ENCODE assay signal across 8 cellular contexts in the genomic region with DNA sequence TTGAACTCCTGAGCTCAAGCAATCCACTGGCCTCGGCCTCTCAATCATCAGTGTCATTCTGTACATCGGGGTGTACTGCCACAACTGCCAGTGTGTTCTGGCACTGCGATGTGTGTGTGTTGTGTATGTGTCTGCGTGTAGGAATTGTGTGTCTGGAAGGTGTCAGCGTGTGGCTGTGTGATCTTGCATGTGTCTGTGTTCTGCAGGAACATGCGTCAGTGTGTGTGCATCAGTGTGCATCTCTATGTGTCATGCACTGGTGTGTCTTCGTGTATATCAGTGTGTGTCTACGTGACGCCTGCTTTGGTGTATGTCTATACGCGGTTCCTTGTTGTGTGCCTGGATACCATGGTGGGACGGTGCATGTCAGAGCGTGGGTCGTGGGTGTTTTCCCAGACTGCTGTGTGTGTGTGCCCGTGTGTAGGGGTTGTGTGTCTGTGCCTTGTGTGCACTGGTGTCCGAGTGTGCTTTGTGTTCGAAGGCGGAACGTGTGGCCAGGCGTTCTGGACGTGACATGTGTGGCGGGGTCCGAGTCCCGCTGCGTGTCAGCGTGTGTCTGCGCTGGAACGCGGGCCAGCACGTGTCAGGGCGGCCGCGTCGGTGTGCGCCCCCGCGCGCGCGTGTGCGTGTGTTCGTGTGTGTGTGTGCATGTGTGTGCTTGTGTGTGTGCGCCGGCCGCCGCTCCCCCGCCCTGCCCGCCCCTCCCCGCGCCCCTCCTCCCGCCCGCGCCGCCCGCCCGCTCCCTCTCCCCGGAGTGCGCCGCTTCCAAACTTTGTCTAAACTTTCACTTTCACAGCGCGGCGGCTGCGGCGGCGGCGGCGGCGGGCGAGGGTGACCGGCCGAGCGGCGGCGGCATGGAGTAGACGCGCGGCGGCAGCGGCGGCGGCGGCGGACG. TPM values are rescaled to one million over a fixed set of nuclear protein-coding genes. Genes with fewer than 3 reads are reported as not detected.
DNase-seq lines count a peak whose midpoint lies in the region; ATAC-seq and TF ChIP-seq lines count a peak whose summit lies in the region.

Gene NFIX, plus strand, starts transcription at position 775 of the 895 bp plus-strand sequence. CDS start 363 bp downstream, outside the sequence.

- WGBS in spleen, 5 donors: 7 to 44% (median 12%) methylated on average over 12 to 83 of the region's 84 CpGs

- peaks cover 0 to 30% (median 20%) of the 10 kb centered on the region in 6 donors for H3K4me1 ChIP-seq in spleen

- TF ChIP-seq POLR2A in spleen (IDR thresholded peaks at IDR 0.05): no peak

- TF ChIP-seq CTCF in WI38 (IDR thresholded peaks at IDR 0.05; ENCODE audit: low read depth, low read length): no peak
- peak in 1 of 11 experiments; percentile 9 for TF ChIP-seq CTCF in spleen (IDR thresholded peaks at IDR 0.05 in 8 of 11, conservative IDR thresholded peaks at IDR 0.05 in 3 of 11)

- intact Hi-C loops in spleen (cut with DNase I; ENCODE audit: low total_unique reads): no loop called here

- DNase-seq in AG20443 (ENCODE audit: low spot score) (peak; percentile 84), HUDEP-2 (lab: John Stamatoyannopoulos, UW; ENCODE audit: unreplicated experiment in 76 of 76) (peak in 53 of 76 experiments; percentile 17 to 78 (median 56)), caudate nucleus (lab: John Stamatoyannopoulos, UW) (peak in 19 of 61 donors; percentile 21 to 62 (median 42)), iris pigment epithelial cell (ENCODE audit: low read depth) (peak; percentile 56), spleen (peak; percentile 84), NCI-H2107 (lab: John Stamatoyannopoulos, UW) (no peak)

- H3K27me3 ChIP-seq in spleen (replicated peaks in 1 of 7): peaks cover 0 to 25% (median 5%) of the 10 kb centered on the region in 7 donors

- peak within 1 kb of the TSS; percentile 90 for H3K27ac ChIP-seq in caudate nucleus (ENCODE audit: low read depth, low read length)
- peak within 1 kb of the TSS in 6 of 8 donors; percentile 57 to 70 (median 66) for H3K27ac ChIP-seq in spleen

- peaks cover 0 to 12% (median 0%) of the 10 kb centered on the region in 6 donors for H3K36me3 ChIP-seq in spleen

- H3K4me3 ChIP-seq in WI38 (ENCODE audit: low read depth, low read length): peak within 1 kb of the TSS; percentile 68
- peak within 1 kb of the TSS; percentile 47 to 85 (median 57) for H3K4me3 ChIP-seq in spleen

- H3K9me3 ChIP-seq in spleen: no peaks in the 10 kb centered on the region

- ATAC-seq in HG03354 (IDR thresholded peaks at IDR 0.05; ENCODE audit: poor library complexity, severe bottlenecking, unreplicated experiment): no peak

RNA-seq across cellular contexts. Expression of gene NFIX, which starts in this region (rescaled TPM):
- 10 to 100 TPM; 12.3 to 41.4 (median 26.7) TPM for total RNA-seq in spleen
- 1 to 10 TPM; 1.1 to 7.7 (median 1.5) TPM for polyA plus RNA-seq in spleen
